9 cellular contexts compared by ENCODE assay signal in the genomic region with DNA sequence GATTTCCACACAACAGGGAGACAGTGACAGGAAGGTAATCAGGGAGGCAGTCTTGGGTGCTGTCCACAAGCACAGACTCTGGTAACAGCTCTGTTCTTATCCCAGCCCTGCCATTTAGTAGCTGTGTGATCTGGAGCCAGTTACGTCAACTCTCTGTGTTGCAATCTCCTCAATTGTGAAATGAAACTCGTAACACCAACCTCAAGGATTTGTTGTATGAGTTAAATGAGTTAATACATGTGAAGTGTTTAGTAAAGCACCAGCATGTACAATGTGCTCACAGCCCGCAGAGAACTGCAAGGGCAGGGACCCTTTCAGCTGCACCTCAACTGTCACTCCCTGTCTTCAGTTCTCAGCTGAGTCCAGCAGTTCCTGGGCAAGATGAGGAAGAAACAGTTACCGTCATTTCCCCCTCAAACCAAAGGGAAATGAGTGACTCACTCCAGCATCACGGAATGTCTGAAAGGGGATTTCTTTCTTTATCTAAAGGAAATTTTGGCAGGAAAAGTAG. TPM values are rescaled to one million over a fixed set of nuclear protein-coding genes. Genes with fewer than 3 reads are reported as not detected.
A peak's percentile ranks its signal among the peaks of the same experiment; 100 is the strongest.
DNase-seq lines count a peak whose midpoint lies in the region; ATAC-seq, FAIRE-seq and TF ChIP-seq lines count a peak whose summit lies in the region.
"Had no signal": no experiment of that assay in that cellular context is flagged by ENCODE, and none has a peak within 500 bp of the region (broad histone marks: within the 10 kb centered on the region; RNA-seq: fewer than 3 reads in every experiment).

No MANE protein-coding gene starts in this region.

- ATAC-seq in GM21390 (IDR thresholded peaks at IDR 0.05; ENCODE audit: unreplicated experiment) (no peak), HG02852 (IDR thresholded peaks at IDR 0.05; ENCODE audit: unreplicated experiment) (no peak), HG03159 (IDR thresholded peaks at IDR 0.05; ENCODE audit: unreplicated experiment) (no peak), GM21825 (IDR thresholded peaks at IDR 0.05; ENCODE audit: unreplicated experiment) (no peak)

- H3K79me2 ChIP-seq in H1 (ENCODE audit: control insufficient read depth in 1 of 2, insufficient read depth in 2 of 2, low read length in 2 of 2): no peaks in the 10 kb centered on the region

- H3K9ac ChIP-seq in H1 (replicated peaks in 1 of 4; ENCODE audit: extremely low read depth in 1 of 4, low read depth in 3 of 4, low read length in 3 of 4): no peak overlapping the region

- 74% methylated on average over 5 of the region's 5 CpGs; no CpG with 5 or more reads in 1 of the 2 experiments for WGBS in H1 (ENCODE audit: extremely low coverage in 1 of 2, insufficient coverage in 1 of 2, insufficient read length in 1 of 2, insufficient replicate concordance in 2 of 2, low coverage in 1 of 2, low lambda C conversion rate in 2 of 2, missing lambda C conversion rate in 1 of 2), 2 experiments

- H4K91ac ChIP-seq in H1 (replicated peaks; ENCODE audit: insufficient read length, low read length): no peak overlapping the region

- H2BK5ac ChIP-seq in H1 (ENCODE audit: low read depth, low read length): no peak overlapping the region

- no peak overlapping the region for H2BK12ac ChIP-seq in H1 (ENCODE audit: low read depth, low read length)

- H2BK15ac ChIP-seq in H1 (ENCODE audit: low read length): no peak overlapping the region

- no peak overlapping the region for H3K4ac ChIP-seq in H1 (replicated peaks; ENCODE audit: insufficient read length, low read depth, low read length)

- H3K14ac ChIP-seq in H1 (ENCODE audit: insufficient read length): no peak overlapping the region

- no peaks in the 10 kb centered on the region for H3K9me3 ChIP-seq in H1 (ENCODE audit: insufficient read depth in 2 of 2, low read depth in 1 of 2, low read length in 1 of 2)

- H4K5ac ChIP-seq in H1 (ENCODE audit: insufficient read length, low read depth, low read length): no peak overlapping the region

- H3K27me3 ChIP-seq in H1 (replicated peaks in 1 of 4; ENCODE audit: control insufficient read depth in 3 of 4, extremely low read depth in 1 of 4, insufficient read depth in 3 of 4, low read length in 3 of 4): no peaks in the 10 kb centered on the region
- H3K27me3 ChIP-seq: cardiac muscle cell had no signal

- no peaks in the 10 kb centered on the region for H3K36me3 ChIP-seq in H1 (ENCODE audit: control insufficient read depth in 2 of 4, insufficient read depth in 4 of 4, low read length in 3 of 4)
- H3K36me3 ChIP-seq: cardiac muscle cell had no signal

- POLR2A ChIA-PET in H1 (lab: Charles Lee; ENCODE audit: partially characterized antibody): no interaction called here

- peak overlapping the region; percentile 25 for H3K4me3 ChIP-seq in NB4 (ENCODE audit: low read depth, low read length)
- no peak overlapping the region for H3K4me3 ChIP-seq in H1 (ENCODE audit: extremely low read depth in 1 of 4, insufficient read depth in 2 of 4, low read depth in 3 of 4, low read length in 4 of 4)
- H3K4me3 ChIP-seq: cardiac muscle cell had no signal

- TF ChIP-seq EP300 in H1 (IDR thresholded peaks at IDR 0.05; ENCODE audit: borderline replicate concordance in 1 of 2, low read depth in 2 of 2, low read length in 2 of 2): no peak

- TF ChIP-seq CTCF in NB4 (IDR thresholded peaks at IDR 0.05; ENCODE audit: low read depth, low read length): no peak
- TF ChIP-seq CTCF in H1 (IDR thresholded peaks at IDR 0.05; ENCODE audit: control extremely low read depth in 1 of 3, insufficient read depth in 1 of 3, low read depth in 1 of 3, low read length in 3 of 3): no peak

- TF ChIP-seq POLR2A in NB4 (IDR thresholded peaks at IDR 0.05; ENCODE audit: extremely low read depth, insufficient read length) (no peak), H1 (IDR thresholded peaks at IDR 0.05; ENCODE audit: control extremely low read depth in 1 of 2, low read depth in 2 of 2, low read length in 2 of 2) (no peak)

- no peaks in the 10 kb centered on the region for H3K23me2 ChIP-seq in H1 (ENCODE audit: low read depth, low read length)

- no peak overlapping the region for H2BK120ac ChIP-seq in H1 (replicated peaks; ENCODE audit: low read depth, low read length)

- no peak overlapping the region for H3K23ac ChIP-seq in H1 (ENCODE audit: insufficient read length)

- DNase-seq in Daoy (ENCODE audit: low read depth) (peak; percentile 89), NB4 (ENCODE audit: low read depth) (peak; percentile 93), H1 (ENCODE audit: low read depth in 1 of 2, low spot score in 2 of 2) (no peak), non-pigmented ciliary epithelial cell (ENCODE audit: low read depth) (peak; percentile 83)

- H4K8ac ChIP-seq in H1 (ENCODE audit: extremely low read depth, insufficient read depth, low read length): no peak overlapping the region

- H3K4me1 ChIP-seq in H1 (replicated peaks in 1 of 4; ENCODE audit: control insufficient read depth in 3 of 4, insufficient read depth in 4 of 4, low read length in 3 of 4): no peaks in the 10 kb centered on the region

- H3K79me1 ChIP-seq in H1 (ENCODE audit: low read depth, low read length): no peaks in the 10 kb centered on the region

- no peak overlapping the region for H3K27ac ChIP-seq in H1 (ENCODE audit: low read depth, low read length)
- H3K27ac ChIP-seq: cardiac muscle cell had no signal

- FAIRE-seq in H1 (lab: Jason Lieb, UNC): no peak

- no peaks in the 10 kb centered on the region for H4K20me1 ChIP-seq in H1 (replicated peaks in 1 of 2; ENCODE audit: control insufficient read depth in 1 of 2, insufficient read depth in 2 of 2, low read length in 2 of 2)

- H2AK5ac ChIP-seq in H1 (ENCODE audit: low read depth, low read length): no peak overlapping the region

- no peak overlapping the region for H3K56ac ChIP-seq in H1 (replicated peaks; ENCODE audit: insufficient read length, low read depth, low read length)

- no peak overlapping the region for H3K4me2 ChIP-seq in H1 (ENCODE audit: insufficient read depth in 1 of 2, low read depth in 2 of 2, low read length in 2 of 2)

- H2AFZ ChIP-seq in H1 (ENCODE audit: low read length): no peak overlapping the region

- no peak overlapping the region for H3K18ac ChIP-seq in H1 (ENCODE audit: extremely low read depth, low read length)

- no peak for TF ChIP-seq RAD21 in H1 (IDR thresholded peaks at IDR 0.05 in 1 of 2, conservative IDR thresholded peaks at IDR 0.05 in 1 of 2; ENCODE audit: low read depth in 2 of 2, low read length in 2 of 2)

- peak overlapping the region; percentile 6; the same call in 1 of the 2 replicates for H2BK20ac ChIP-seq in H1 (ENCODE audit: low read length)

- CTCF ChIA-PET in H1 (lab: Charles Lee; ENCODE audit: partially characterized antibody): interaction anchor here (0.6 to 1.2 kb wide), 2 partner anchors 10 to 31 kb away, joined by 3 read pairs; no protein-coding TSS in a partner anchor

TF ChIP-seq in H1, 55 proteins besides CTCF, POLR2A, EP300 and RAD21 (continues in another document):
- TF ChIP-seq MAFK (IDR thresholded peaks at IDR 0.05; ENCODE audit: low read depth, low read length): no peak
- TF ChIP-seq TCF12 (IDR thresholded peaks at IDR 0.05; ENCODE audit: low read depth, low read length): no peak
- no peak for TF ChIP-seq SP2 (IDR thresholded peaks at IDR 0.05; ENCODE audit: low read length)
- no peak for TF ChIP-seq CHD1 (IDR thresholded peaks at IDR 0.05; ENCODE audit: low read depth, low read length)
- no peak for TF ChIP-seq SP1 (IDR thresholded peaks at IDR 0.05; ENCODE audit: low read depth, low read length)
- no peak for TF ChIP-seq PHF8 (conservative IDR thresholded peaks at IDR 0.05; ENCODE audit: low read depth, low read length)
- no peak for TF ChIP-seq RFX5 (IDR thresholded peaks at IDR 0.05; ENCODE audit: borderline replicate concordance, low read depth, low read length)
- no peak for TF ChIP-seq CREB1 (IDR thresholded peaks at IDR 0.05)
- TF ChIP-seq SP4 (IDR thresholded peaks at IDR 0.05; ENCODE audit: low read length): no peak
- TF ChIP-seq, protein P1, sequence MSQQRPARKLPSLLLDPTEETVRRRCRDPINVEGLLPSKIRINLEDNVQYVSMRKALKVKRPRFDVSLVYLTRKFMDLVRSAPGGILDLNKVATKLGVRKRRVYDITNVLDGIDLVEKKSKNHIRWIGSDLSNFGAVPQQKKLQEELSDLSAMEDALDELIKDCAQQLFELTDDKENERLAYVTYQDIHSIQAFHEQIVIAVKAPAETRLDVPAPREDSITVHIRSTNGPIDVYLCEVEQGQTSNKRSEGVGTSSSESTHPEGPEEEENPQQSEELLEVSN (IDR thresholded peaks at IDR 0.05): no peak
- TF ChIP-seq SIX5 (IDR thresholded peaks at IDR 0.05; ENCODE audit: low read depth, low read length): no peak

RNA-seq across cellular contexts. Expression of gene MB21D2, which starts 39.8 kb away (rescaled TPM):
- 43.2 and 54.1 TPM in 2 replicates for total RNA-seq in Daoy (2014; rRNA removed; shearing (Covaris generic))
- total RNA-seq in H1 (2021; fragmentation: NEBNext Ultra II Directional; extraction: Animal tissue kit (Norgen Biotek cat#: 25700)): 20.7 and 21.0 TPM in 2 replicates
- polyA plus RNA-seq in H1 (2011; rRNA removed): 10.0 and 10.1 TPM in 2 replicates
- polyA plus RNA-seq in H1 (2011; cell fraction: cytosol; rRNA removed): 8.7 TPM
- polyA plus RNA-seq in H1 (2011; cell fraction: nucleus; rRNA removed): 9.1 TPM
- 6.9 to 12.6 TPM (median 8.7 TPM) in 4 replicates for polyA plus RNA-seq in H1 (2012, experiment 1 of 2)
- polyA plus RNA-seq in H1 (2012, experiment 2 of 2): 3.4 TPM
- 12.0 TPM for polyA plus RNA-seq in H1 (2013, experiment 1 of 2)
- polyA plus RNA-seq in H1 (2013, experiment 2 of 2): 12.6 TPM
- polyA minus RNA-seq in H1 (2011; rRNA and poly(A)+ RNA removed): 23.3 and 27.7 TPM in 2 replicates
- 9.5 TPM for polyA minus RNA-seq in H1 (2011; cell fraction: cytosol; rRNA and poly(A)+ RNA removed)
- 17.0 TPM for polyA minus RNA-seq in H1 (2011; cell fraction: nucleus; rRNA and poly(A)+ RNA removed)

Comparison
In these comparisons a context has a peak if more than half of its experiments do, and no peak if none do; other contexts are left out.
1. DNase-seq: peak in Daoy (single experiment), NB4 (single experiment) and non-pigmented ciliary epithelial cell (single experiment); none in H1 (0 of 2).